In genomic region chr18:23114911-23115310, GRCh38 we compare ENCODE assay signal across 16 cellular contexts. TPM values are rescaled to one million over a fixed set of nuclear protein-coding genes. Genes with fewer than 3 reads are reported as not detected.
DNase-seq lines count a peak whose midpoint lies in the region; ATAC-seq and TF ChIP-seq lines count a peak whose summit lies in the region.
"Had no signal": no experiment of that assay in that cellular context is flagged by ENCODE, and none has a peak within 500 bp of the region (broad histone marks: within the 10 kb centered on the region; RNA-seq: fewer than 3 reads in every experiment).

No MANE protein-coding gene starts in this region.

- no peaks in the 10 kb centered on the region for H3F3A ChIP-seq in neural cell (ENCODE audit: insufficient read depth, low read length, poor library complexity, severe bottlenecking)

- DNase-seq in Caki2 (ENCODE audit: low read depth) (peak; percentile 84), amniotic epithelial cell (ENCODE audit: low read depth) (peak; percentile 71), fibroblast of villous mesenchyme (ENCODE audit: low read depth) (peak; percentile 72), DMS53 treated with DMSO at 0.1 percent for 48 hours (lab: John Stamatoyannopoulos, UW; ENCODE audit: unreplicated experiment) (no peak)
- DNase-seq: activated CD4-positive, alpha-beta T cell treated with anti-CD3 and anti-CD28 coated beads, Interleukin-2, amount 50 U/mL, for 1 hour; BE2C; left ventricle myocardium superior; NCI-H2171 treated with DMSO at 0.1 percent for 48 hours; ovary; stimulated activated CD4-positive, alpha-beta T cell treated with anti-CD3 and anti-CD28 coated beads, Interleukin-2, amount 100 ng/mL, for 24 hours had no signal

- H3K27me3 ChIP-seq in neural cell (ENCODE audit: insufficient read depth, low read depth, low read length) = no peaks in the 10 kb centered on the region
- H3K27me3 ChIP-seq: BE2C, cardiac muscle cell, ovary had no signal

- in situ Hi-C loops in Caki2 (cut with HindIII; ENCODE audit: low pct_unique_long_range_greater_than_20kb, low sequenced_read_pairs) = no loop called here

- H3K36me3 ChIP-seq in neural cell (ENCODE audit: insufficient read depth, low read length) = no peaks in the 10 kb centered on the region
- H3K36me3 ChIP-seq: BE2C, cardiac muscle cell, ovary had no signal

- H3K79me2 ChIP-seq in neural cell (replicated peaks; ENCODE audit: insufficient read depth, low read length) = no peaks in the 10 kb centered on the region

- no peak overlapping the region for H3K9ac ChIP-seq in neural cell (ENCODE audit: low read length)

- TF ChIP-seq CTCF in fibroblast of villous mesenchyme (IDR thresholded peaks at IDR 0.05; ENCODE audit: insufficient read depth, low read depth, low read length) = no peak
- TF ChIP-seq CTCF in neural cell (IDR thresholded peaks at IDR 0.05; ENCODE audit: poor library complexity, severe bottlenecking) = no peak

- no peaks in the 10 kb centered on the region for H3K9me3 ChIP-seq in neural cell (ENCODE audit: low read length)
- H3K9me3 ChIP-seq: BE2C, ovary had no signal

- no peak for TF ChIP-seq EP300 in neural cell (conservative IDR thresholded peaks at IDR 0.05; ENCODE audit: poor library complexity, severe bottlenecking)

- ATAC-seq in HG03469 (IDR thresholded peaks at IDR 0.05; ENCODE audit: unreplicated experiment) = no peak
- no peak for ATAC-seq in GM18511 (IDR thresholded peaks at IDR 0.05; ENCODE audit: unreplicated experiment)
- ATAC-seq in GM21360 (IDR thresholded peaks at IDR 0.05; ENCODE audit: unreplicated experiment) = no peak
- ATAC-seq: left ventricle myocardium superior; stimulated activated effector memory CD8-positive, alpha-beta T cell treated with anti-CD3 and anti-CD28 coated beads, Interleukin-12 subunit alpha, Interleukin-12 subunit beta, amount 100 ng/mL, for 72 hours had no signal

- H3K4me3 ChIP-seq in fibroblast of villous mesenchyme (ENCODE audit: low read depth, low read length) (no peak overlapping the region), neural cell (ENCODE audit: low read length) (peak overlapping the region; percentile 22)
- H3K4me3 ChIP-seq: cardiac muscle cell, ovary had no signal

- H3K27ac ChIP-seq in neural cell (ENCODE audit: low read length) = no peak overlapping the region
- H3K27ac ChIP-seq: cardiac muscle cell, ovary had no signal

- H4K20me1 ChIP-seq in neural cell (ENCODE audit: insufficient read depth) = no peaks in the 10 kb centered on the region

- no peak overlapping the region for H2AFZ ChIP-seq in neural cell (ENCODE audit: low read depth, low read length)

- no peaks in the 10 kb centered on the region for H3K9me2 ChIP-seq in neural cell (ENCODE audit: insufficient read depth, low read length)

- no peak overlapping the region for H3K4me2 ChIP-seq in neural cell (ENCODE audit: low read length)

- TF ChIP-seq RAD21 in neural cell (conservative IDR thresholded peaks at IDR 0.05) = no peak

TF ChIP-seq in neural cell, 6 proteins besides CTCF, POLR2A, EP300 and RAD21:
- no peak for TF ChIP-seq SMC3 (conservative IDR thresholded peaks at IDR 0.05; ENCODE audit: poor library complexity)
- no peak for TF ChIP-seq EZH2 (IDR thresholded peaks at IDR 0.05; ENCODE audit: borderline replicate concordance, insufficient read depth, low read length, poor library complexity, severe bottlenecking)
- no peak for TF ChIP-seq POLR2AphosphoS5 (IDR thresholded peaks at IDR 0.05)
- TF ChIP-seq, protein P1, sequence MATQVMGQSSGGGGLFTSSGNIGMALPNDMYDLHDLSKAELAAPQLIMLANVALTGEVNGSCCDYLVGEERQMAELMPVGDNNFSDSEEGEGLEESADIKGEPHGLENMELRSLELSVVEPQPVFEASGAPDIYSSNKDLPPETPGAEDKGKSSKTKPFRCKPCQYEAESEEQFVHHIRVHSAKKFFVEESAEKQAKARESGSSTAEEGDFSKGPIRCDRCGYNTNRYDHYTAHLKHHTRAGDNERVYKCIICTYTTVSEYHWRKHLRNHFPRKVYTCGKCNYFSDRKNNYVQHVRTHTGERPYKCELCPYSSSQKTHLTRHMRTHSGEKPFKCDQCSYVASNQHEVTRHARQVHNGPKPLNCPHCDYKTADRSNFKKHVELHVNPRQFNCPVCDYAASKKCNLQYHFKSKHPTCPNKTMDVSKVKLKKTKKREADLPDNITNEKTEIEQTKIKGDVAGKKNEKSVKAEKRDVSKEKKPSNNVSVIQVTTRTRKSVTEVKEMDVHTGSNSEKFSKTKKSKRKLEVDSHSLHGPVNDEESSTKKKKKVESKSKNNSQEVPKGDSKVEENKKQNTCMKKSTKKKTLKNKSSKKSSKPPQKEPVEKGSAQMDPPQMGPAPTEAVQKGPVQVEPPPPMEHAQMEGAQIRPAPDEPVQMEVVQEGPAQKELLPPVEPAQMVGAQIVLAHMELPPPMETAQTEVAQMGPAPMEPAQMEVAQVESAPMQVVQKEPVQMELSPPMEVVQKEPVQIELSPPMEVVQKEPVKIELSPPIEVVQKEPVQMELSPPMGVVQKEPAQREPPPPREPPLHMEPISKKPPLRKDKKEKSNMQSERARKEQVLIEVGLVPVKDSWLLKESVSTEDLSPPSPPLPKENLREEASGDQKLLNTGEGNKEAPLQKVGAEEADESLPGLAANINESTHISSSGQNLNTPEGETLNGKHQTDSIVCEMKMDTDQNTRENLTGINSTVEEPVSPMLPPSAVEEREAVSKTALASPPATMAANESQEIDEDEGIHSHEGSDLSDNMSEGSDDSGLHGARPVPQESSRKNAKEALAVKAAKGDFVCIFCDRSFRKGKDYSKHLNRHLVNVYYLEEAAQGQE (IDR thresholded peaks at IDR 0.05; ENCODE audit: borderline replicate concordance) = no peak
- TF ChIP-seq TAF1 (IDR thresholded peaks at IDR 0.05; ENCODE audit: low read depth) = no peak
- TF ChIP-seq MXI1 (conservative IDR thresholded peaks at IDR 0.05; ENCODE audit: poor library complexity, severe bottlenecking) = no peak

RNA-seq across cellular contexts. Expression of gene CABLES1, which starts 20.4 kb away (rescaled TPM):
- total RNA-seq in Caki2 (2014; rRNA removed; shearing (Covaris generic); ENCODE audit: low replicate concordance) = 1.3 and 1.7 TPM in 2 replicates
- total RNA-seq in fibroblast of villous mesenchyme = 0.43 and 1.3 TPM in 2 replicates
- polyA plus RNA-seq in neural cell = 1.4 and 1.8 TPM in 2 replicates
- 4.2 and 6.1 TPM in 2 replicates for polyA minus RNA-seq in neural cell
